In genomic region chr7:88357794-88358533, GRCh38 we compare ENCODE assay signal across 8 cellular contexts. TPM values are rescaled to one million over a fixed set of nuclear protein-coding genes. Genes with fewer than 3 reads are reported as not detected.
A peak's percentile ranks its signal among the peaks of the same experiment; 100 is the strongest.
DNase-seq lines count a peak whose midpoint lies in the region; ATAC-seq, FAIRE-seq and TF ChIP-seq lines count a peak whose summit lies in the region.

No MANE protein-coding gene starts in this region.

- H3K27me3 ChIP-seq in GM23248 (replicated peaks; ENCODE audit: insufficient read depth), result no peaks in the 10 kb centered on the region
- no peaks in the 10 kb centered on the region for H3K27me3 ChIP-seq in H1 (replicated peaks in 1 of 4; ENCODE audit: control insufficient read depth in 3 of 4, extremely low read depth in 1 of 4, insufficient read depth in 3 of 4, low read length in 3 of 4)
- no peaks in the 10 kb centered on the region for H3K27me3 ChIP-seq in smooth muscle cell (ENCODE audit: low read depth)
- no peaks in the 10 kb centered on the region for H3K27me3 ChIP-seq in ascending aorta

- H3K4me3 ChIP-seq in GM23248, result no peak overlapping the region
- H3K4me3 ChIP-seq in H1 (ENCODE audit: extremely low read depth in 1 of 4, insufficient read depth in 2 of 4, low read depth in 3 of 4, low read length in 4 of 4), result no peak overlapping the region
- peak overlapping the region; percentile 27 for H3K4me3 ChIP-seq in smooth muscle cell
- no peak overlapping the region for H3K4me3 ChIP-seq in ascending aorta

- in situ Hi-C loops in GM23248 (cut with MboI), result no loop called here

- no peak overlapping the region for H2BK120ac ChIP-seq in H1 (replicated peaks; ENCODE audit: low read depth, low read length)

- H3K23me2 ChIP-seq in H1 (ENCODE audit: low read depth, low read length), result no peaks in the 10 kb centered on the region; the same call in 1 of the 2 replicates

- ATAC-seq in HG03025 (IDR thresholded peaks at IDR 0.05; ENCODE audit: low FRiP score, unreplicated experiment), result no peak

- H3K4ac ChIP-seq in H1 (replicated peaks; ENCODE audit: insufficient read length, low read depth, low read length), result no peak overlapping the region

- no peak for TF ChIP-seq POLR2A in H1 (IDR thresholded peaks at IDR 0.05; ENCODE audit: control extremely low read depth in 1 of 2, low read depth in 2 of 2, low read length in 2 of 2)

- H3K23ac ChIP-seq in H1 (ENCODE audit: insufficient read length), result no peak overlapping the region

- intact Hi-C loops in ascending aorta (cut with DNase I), result loop anchor here (5.0 kb wide), 1 partner anchor 116 kb away; no protein-coding TSS in a partner anchor

- H3F3A ChIP-seq in GM23248 (ENCODE audit: insufficient read depth) (no peaks in the 10 kb centered on the region), smooth muscle cell (ENCODE audit: low read depth) (no peaks in the 10 kb centered on the region)

- WGBS in GM23248 (ENCODE audit: low coverage in 1 of 2, low lambda C conversion rate in 2 of 2, missing lambda C conversion rate in 2 of 2), 2 experiments, result 14 to 19% methylated on average over 4 of the region's 4 CpGs
- 72% methylated on average over 4 of the region's 4 CpGs; no CpG with 5 or more reads in 1 of the 2 experiments for WGBS in H1 (ENCODE audit: extremely low coverage in 1 of 2, insufficient coverage in 1 of 2, insufficient read length in 1 of 2, insufficient replicate concordance in 2 of 2, low coverage in 1 of 2, low lambda C conversion rate in 2 of 2, missing lambda C conversion rate in 1 of 2), 2 experiments
- WGBS in smooth muscle cell (ENCODE audit: low lambda C conversion rate), result 47% methylated on average over 4 of the region's 4 CpGs

- POLR2A ChIA-PET in H1 (lab: Charles Lee; ENCODE audit: partially characterized antibody), result no interaction called here

- no peaks in the 10 kb centered on the region for H3K9me3 ChIP-seq in GM23248 (ENCODE audit: low read depth)
- H3K9me3 ChIP-seq in H1 (ENCODE audit: insufficient read depth in 2 of 2, low read depth in 1 of 2, low read length in 1 of 2), result no peaks in the 10 kb centered on the region
- H3K9me3 ChIP-seq in smooth muscle cell (replicated peaks; ENCODE audit: low read depth), result no peaks in the 10 kb centered on the region
- no peaks in the 10 kb centered on the region for H3K9me3 ChIP-seq in ascending aorta

- CTCF ChIA-PET in H1 (lab: Charles Lee; ENCODE audit: partially characterized antibody), result interaction anchor here (0.6 to 5.4 kb wide), 15 partner anchors 11 to 1199 kb away, joined by 3 to 38 read pairs (median 4); partner anchors contain the start of gene STEAP4

- DNase-seq in GM23248 (peak; percentile 13), MV-4-11 (lab: John Stamatoyannopoulos, UW) (peak; percentile 45), H1 (ENCODE audit: low read depth in 1 of 2, low spot score in 2 of 2) (no peak), smooth muscle cell (lab: John Stamatoyannopoulos, UW; ENCODE audit: unreplicated experiment) (no peak), ascending aorta (ENCODE audit: low spot score in 2 of 2) (no peak)
- DNase-seq in stimulated activated CD4-positive, alpha-beta T cell treated with anti-CD3 and anti-CD28 coated beads, Interleukin-4, amount 100 ng/mL, for 4 hours, result no peak

- H3K9ac ChIP-seq in GM23248 (no peak overlapping the region), H1 (replicated peaks in 1 of 4; ENCODE audit: extremely low read depth in 1 of 4, low read depth in 3 of 4, low read length in 3 of 4) (no peak overlapping the region), smooth muscle cell (ENCODE audit: low read depth) (no peak overlapping the region)

- no peaks in the 10 kb centered on the region for H3K9me2 ChIP-seq in GM23248 (ENCODE audit: insufficient read depth)

- no peaks in the 10 kb centered on the region for H3K36me3 ChIP-seq in GM23248 (ENCODE audit: low read depth)
- H3K36me3 ChIP-seq in H1 (ENCODE audit: control insufficient read depth in 2 of 4, insufficient read depth in 4 of 4, low read length in 3 of 4), result no peaks in the 10 kb centered on the region
- H3K36me3 ChIP-seq in smooth muscle cell (ENCODE audit: low read depth), result no peaks in the 10 kb centered on the region
- H3K36me3 ChIP-seq in ascending aorta, result no peaks in the 10 kb centered on the region

- FAIRE-seq in H1 (lab: Jason Lieb, UNC), result no peak

- no peak overlapping the region for H3K56ac ChIP-seq in H1 (replicated peaks; ENCODE audit: insufficient read length, low read depth, low read length)

- H2AFZ ChIP-seq in GM23248, result no peak overlapping the region
- H2AFZ ChIP-seq in H1 (ENCODE audit: low read length), result no peak overlapping the region
- H2AFZ ChIP-seq in smooth muscle cell (ENCODE audit: low read depth), result no peak overlapping the region

- TF ChIP-seq CTCF in GM12872 (IDR thresholded peaks at IDR 0.05; ENCODE audit: insufficient read depth, low read depth, low read length) (peak; percentile 63), H1 (IDR thresholded peaks at IDR 0.05; ENCODE audit: control extremely low read depth in 1 of 3, insufficient read depth in 1 of 3, low read depth in 1 of 3, low read length in 3 of 3) (peak in 2 of 3 experiments; percentile 4 to 27; a peak in 1 of 4 replicates), smooth muscle cell (IDR thresholded peaks at IDR 0.05; ENCODE audit: borderline replicate concordance, insufficient read depth, poor library complexity, severe bottlenecking) (peak; percentile 38), ascending aorta (IDR thresholded peaks at IDR 0.05) (no peak)

- H3K27ac ChIP-seq in GM23248, result no peak overlapping the region
- H3K27ac ChIP-seq in H1 (ENCODE audit: low read depth, low read length), result no peak overlapping the region
- H3K27ac ChIP-seq in smooth muscle cell (ENCODE audit: low read depth), result no peak overlapping the region
- H3K27ac ChIP-seq in ascending aorta, result no peak overlapping the region

- no peak overlapping the region for H2BK12ac ChIP-seq in H1 (ENCODE audit: low read depth, low read length)

- no peak overlapping the region for H3K14ac ChIP-seq in H1 (ENCODE audit: insufficient read length)

- H3K4me1 ChIP-seq in GM23248 (ENCODE audit: insufficient read depth) (no peaks in the 10 kb centered on the region), H1 (replicated peaks in 1 of 4; ENCODE audit: control insufficient read depth in 3 of 4, insufficient read depth in 4 of 4, low read length in 3 of 4) (no peaks in the 10 kb centered on the region), smooth muscle cell (ENCODE audit: low read depth) (no peaks in the 10 kb centered on the region), ascending aorta (no peaks in the 10 kb centered on the region)

- no peak for TF ChIP-seq EP300 in H1 (IDR thresholded peaks at IDR 0.05; ENCODE audit: borderline replicate concordance in 1 of 2, low read depth in 2 of 2, low read length in 2 of 2)

- no peak overlapping the region for H2BK20ac ChIP-seq in H1 (ENCODE audit: low read length)

- no peak overlapping the region for H2BK5ac ChIP-seq in H1 (ENCODE audit: low read depth, low read length)

- no peak overlapping the region for H3K18ac ChIP-seq in H1 (ENCODE audit: extremely low read depth, low read length)

- peak; percentile 37 to 56; a peak in 3 of 4 replicates for TF ChIP-seq RAD21 in H1 (IDR thresholded peaks at IDR 0.05 in 1 of 2, conservative IDR thresholded peaks at IDR 0.05 in 1 of 2; ENCODE audit: low read depth in 2 of 2, low read length in 2 of 2)

- H4K91ac ChIP-seq in H1 (replicated peaks; ENCODE audit: insufficient read length, low read length), result no peak overlapping the region

- no peaks in the 10 kb centered on the region for H3K79me2 ChIP-seq in GM23248 (ENCODE audit: insufficient read depth)
- H3K79me2 ChIP-seq in H1 (ENCODE audit: control insufficient read depth in 1 of 2, insufficient read depth in 2 of 2, low read length in 2 of 2), result no peaks in the 10 kb centered on the region
- no peaks in the 10 kb centered on the region for H3K79me2 ChIP-seq in smooth muscle cell (ENCODE audit: low read depth)

- no peak overlapping the region for H2AK5ac ChIP-seq in H1 (ENCODE audit: low read depth, low read length)

- H3K4me2 ChIP-seq in GM23248 (ENCODE audit: unreplicated experiment) (no peak overlapping the region), H1 (ENCODE audit: insufficient read depth in 1 of 2, low read depth in 2 of 2, low read length in 2 of 2) (no peak overlapping the region), smooth muscle cell (peak overlapping the region; percentile 70)

- H4K8ac ChIP-seq in H1 (ENCODE audit: extremely low read depth, insufficient read depth, low read length), result no peak overlapping the region

- H2BK15ac ChIP-seq in H1 (ENCODE audit: low read length), result no peak overlapping the region

- H3K79me1 ChIP-seq in H1 (ENCODE audit: low read depth, low read length), result no peaks in the 10 kb centered on the region

- H4K5ac ChIP-seq in H1 (ENCODE audit: insufficient read length, low read depth, low read length), result no peak overlapping the region

- no peaks in the 10 kb centered on the region for H4K20me1 ChIP-seq in GM23248 (ENCODE audit: insufficient read depth)
- H4K20me1 ChIP-seq in H1 (replicated peaks in 1 of 2; ENCODE audit: control insufficient read depth in 1 of 2, insufficient read depth in 2 of 2, low read length in 2 of 2), result no peaks in the 10 kb centered on the region
- H4K20me1 ChIP-seq in smooth muscle cell (ENCODE audit: low read depth), result no peaks in the 10 kb centered on the region

TF ChIP-seq in H1, 55 proteins besides CTCF, POLR2A, EP300 and RAD21 (continues in another document):
- TF ChIP-seq CEBPB (IDR thresholded peaks at IDR 0.05; ENCODE audit: low read depth, low read length) (no peak), RBBP5 (IDR thresholded peaks at IDR 0.05; ENCODE audit: borderline replicate concordance, low read depth, low read length) (no peak), CREB1 (IDR thresholded peaks at IDR 0.05) (no peak), TEAD4 (IDR thresholded peaks at IDR 0.05; ENCODE audit: low read depth, low read length) (no peak), CBX8 (IDR thresholded peaks at IDR 0.05; ENCODE audit: borderline replicate concordance, low read depth, low read length) (no peak), YY1 (IDR thresholded peaks at IDR 0.05; ENCODE audit: low read depth, low read length) (no peak), POU5F1 (IDR thresholded peaks at IDR 0.05; ENCODE audit: low read depth, low read length) (no peak)

RNA-seq across cellular contexts. Expression of gene STEAP4, which starts 51.3 kb away (rescaled TPM):
- total RNA-seq in GM23248 (2014; rRNA removed; shearing (Covaris generic)), result not detected in 2 replicates
- polyA plus RNA-seq in GM23248 (2016; fragmentation: Nextera tagmentation; extraction: Ambion mirVana) (not detected in 2 replicates), H1 (2011; rRNA removed) (under 0.01 and 0.02 TPM in 2 replicates), smooth muscle cell (0.08 TPM in 1 of 2 replicates, not detected in the other)
- total RNA-seq in H1 (2021; fragmentation: NEBNext Ultra II Directional; extraction: Animal tissue kit (Norgen Biotek cat#: 25700)), result 0.08 TPM in 1 of 2 replicates, not detected in the other
- polyA plus RNA-seq in H1 (2011; cell fraction: cytosol; rRNA removed), result not detected
- polyA plus RNA-seq in H1 (2011; cell fraction: nucleus; rRNA removed), result not detected
- 0.03 to 0.04 TPM in 2 of 4 replicates, not detected in the others for polyA plus RNA-seq in H1 (2012, experiment 1 of 2)
- polyA plus RNA-seq in H1 (2012, experiment 2 of 2), result not detected
- 0.06 TPM for polyA plus RNA-seq in H1 (2013, experiment 1 of 2)
- 0.04 TPM for polyA plus RNA-seq in H1 (2013, experiment 2 of 2)
- polyA minus RNA-seq in H1 (2011; rRNA and poly(A)+ RNA removed), result not detected in 2 replicates
- not detected for polyA minus RNA-seq in H1 (2011; cell fraction: cytosol; rRNA and poly(A)+ RNA removed)
- polyA minus RNA-seq in H1 (2011; cell fraction: nucleus; rRNA and poly(A)+ RNA removed), result not detected
- total RNA-seq in smooth muscle cell (0.18 and 0.54 TPM in 2 replicates), ascending aorta (211 TPM)

Comparison
In these comparisons a context has a peak if more than half of its experiments do, and no peak if none do; other contexts are left out.
1. CTCF ChIP-seq: peak in GM12872 (single experiment), H1 (2 of 3) and smooth muscle cell (single experiment); none in ascending aorta (0 of 3).
2. DNase-seq: peak in GM23248 (single experiment) and MV-4-11 (single experiment); none in H1 (0 of 2), smooth muscle cell (single experiment), stimulated activated CD4-positive, alpha-beta T cell treated with anti-CD3 and anti-CD28 coated beads, Interleukin-4, amount 100 ng/mL, for 4 hours (0 of 2) and ascending aorta (0 of 2).
3. RNA of gene STEAP4, which starts 51.3 kb away (total RNA-seq): 211 TPM in ascending aorta (single experiment); 0.18 to 0.54 TPM in smooth muscle cell, 0.08 TPM in H1 and not detected in GM23248; every median in the first group is over 100 times any median in the second.